ENCODE assay signal across 8 cellular contexts in the genomic region with DNA sequence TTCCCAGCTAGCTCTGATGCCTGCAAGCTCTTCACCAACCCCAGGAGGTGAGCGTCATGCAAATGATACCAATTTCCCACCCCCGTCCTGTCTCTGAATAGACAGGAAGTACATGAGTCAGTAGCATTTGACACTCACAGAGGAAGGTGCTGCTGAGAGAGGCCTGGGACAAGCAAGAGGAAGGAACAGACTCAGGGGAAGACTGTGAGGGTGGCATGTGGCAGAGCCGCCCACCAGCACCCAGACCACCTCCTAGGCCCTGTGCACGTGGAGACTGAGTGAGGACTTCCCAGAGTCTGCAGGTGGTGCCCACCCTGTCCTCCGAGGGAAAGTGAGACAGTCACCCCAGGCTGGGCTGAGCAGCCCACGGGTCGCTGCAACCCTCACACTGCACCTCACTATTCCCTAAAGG.
DNase-seq lines count a peak whose midpoint lies in the region; ATAC-seq and TF ChIP-seq lines count a peak whose summit lies in the region.

No MANE protein-coding gene starts in this region.

- H3K27me3 ChIP-seq in Loucy (ENCODE audit: insufficient read depth, low read length, poor library complexity, severe bottlenecking) (no peaks in the 10 kb centered on the region), iPS DF 6.9 (ENCODE audit: control insufficient read depth, insufficient read depth, low read length) (no peaks in the 10 kb centered on the region)

- H3K4me3 ChIP-seq in Loucy (ENCODE audit: low read length, poor library complexity, severe bottlenecking) (peak overlapping the region; percentile 9), iPS DF 6.9 (ENCODE audit: low read length) (no peak overlapping the region)

- H3K36me3 Mint-ChIP-seq in stimulated activated effector memory CD8-positive, alpha-beta T cell treated with anti-CD3 and anti-CD28 coated beads, Interleukin-12 subunit alpha, Interleukin-12 subunit beta, amount 100 ng/mL, for 72 hours: no peaks in the 10 kb centered on the region

- no peak for TF ChIP-seq CTCF in Loucy (conservative IDR thresholded peaks at IDR 0.05; ENCODE audit: low read length)

- no peaks in the 10 kb centered on the region for H4K20me1 ChIP-seq in Loucy (ENCODE audit: insufficient read depth, low read length, poor library complexity, severe bottlenecking)

- H3K9me3 Mint-ChIP-seq in stimulated activated effector memory CD8-positive, alpha-beta T cell treated with anti-CD3 and anti-CD28 coated beads, Interleukin-12 subunit alpha, Interleukin-12 subunit beta, amount 100 ng/mL, for 72 hours: peaks cover 4% of the 10 kb centered on the region

- H3K9me2 ChIP-seq in Loucy (replicated peaks; ENCODE audit: low read depth, low read length): no peaks in the 10 kb centered on the region

- WGBS in iPS DF 6.9 (ENCODE audit: insufficient coverage, insufficient read length): no CpG with 5 or more reads among the region's 7 CpGs

- H3K4me3 Mint-ChIP-seq in stimulated activated effector memory CD8-positive, alpha-beta T cell treated with anti-CD3 and anti-CD28 coated beads, Interleukin-12 subunit alpha, Interleukin-12 subunit beta, amount 100 ng/mL, for 72 hours: no peak overlapping the region

- TF ChIP-seq POLR2A in GM15510 (IDR thresholded peaks at IDR 0.05; ENCODE audit: borderline replicate concordance, extremely low read depth, insufficient read length): peak; percentile 61

- H3K9me3 ChIP-seq in Loucy (ENCODE audit: insufficient read depth, low read depth, low read length): no peaks in the 10 kb centered on the region
- no peaks in the 10 kb centered on the region for H3K9me3 ChIP-seq in iPS DF 6.9 (ENCODE audit: control insufficient read depth, insufficient read depth, low read length)

- H3K27ac ChIP-seq in iPS DF 6.9 (ENCODE audit: low read length): no peak overlapping the region

- DNase-seq in activated CD8-positive, alpha-beta memory T cell treated with anti-CD3 and anti-CD28 coated beads for 4 hours (ENCODE audit: low read depth in 2 of 2): peak; percentile 27 to 36
- DNase-seq in iPS DF 6.9 (ENCODE audit: low read depth, low spot score): peak; percentile 5
- DNase-seq in stimulated activated effector memory CD8-positive, alpha-beta T cell treated with anti-CD3 and anti-CD28 coated beads, Interleukin-12 subunit alpha, Interleukin-12 subunit beta, amount 100 ng/mL, for 72 hours (ENCODE audit: low spot score in 2 of 2): peak; percentile 31 to 56
- no peak for DNase-seq in NCI-H1436 treated with DMSO at 0.1 percent for 48 hours (lab: John Stamatoyannopoulos, UW)
- no peak for DNase-seq in NCI-H510A treated with DMSO at 0.1 percent for 48 hours (lab: John Stamatoyannopoulos, UW)

- no peaks in the 10 kb centered on the region for H3K79me2 ChIP-seq in Loucy (ENCODE audit: insufficient read depth, low read length)

- no peaks in the 10 kb centered on the region for H3K36me3 ChIP-seq in Loucy (ENCODE audit: insufficient read depth, low read length)
- no peaks in the 10 kb centered on the region for H3K36me3 ChIP-seq in iPS DF 6.9 (ENCODE audit: control insufficient read depth, insufficient read depth, low read length)

- H3F3A ChIP-seq in Loucy (ENCODE audit: low read depth): no peaks in the 10 kb centered on the region

- H3K27ac Mint-ChIP-seq in stimulated activated effector memory CD8-positive, alpha-beta T cell treated with anti-CD3 and anti-CD28 coated beads, Interleukin-12 subunit alpha, Interleukin-12 subunit beta, amount 100 ng/mL, for 72 hours: peak overlapping the region; percentile 29

- H3K9ac ChIP-seq in Loucy (ENCODE audit: low read depth, low read length, poor library complexity, severe bottlenecking): peak overlapping the region; percentile 43

- peak; percentile 96 for ATAC-seq in GM21786 (IDR thresholded peaks at IDR 0.05; ENCODE audit: unreplicated experiment)
- ATAC-seq in stimulated activated effector memory CD8-positive, alpha-beta T cell treated with anti-CD3 and anti-CD28 coated beads, Interleukin-12 subunit alpha, Interleukin-12 subunit beta, amount 100 ng/mL, for 72 hours: peak; percentile 99

- peaks cover 14% of the 10 kb centered on the region for H3K4me1 ChIP-seq in Loucy (ENCODE audit: insufficient read depth, low read length, poor library complexity, severe bottlenecking)
- no peaks in the 10 kb centered on the region; the same call in 1 of the 2 replicates for H3K4me1 ChIP-seq in iPS DF 6.9 (ENCODE audit: control insufficient read depth, insufficient read depth, low read length)

- H2AFZ ChIP-seq in Loucy (ENCODE audit: low read length): peak overlapping the region; percentile 64

- H3K4me1 Mint-ChIP-seq in stimulated activated effector memory CD8-positive, alpha-beta T cell treated with anti-CD3 and anti-CD28 coated beads, Interleukin-12 subunit alpha, Interleukin-12 subunit beta, amount 100 ng/mL, for 72 hours: peaks cover 27% of the 10 kb centered on the region

- H3K4me2 ChIP-seq in Loucy (ENCODE audit: low read depth, low read length, poor library complexity, severe bottlenecking): peak overlapping the region; percentile 24

Comparison
In these comparisons a context has a peak if more than half of its experiments do, and no peak if none do; other contexts are left out.
1. DNase-seq: peak in activated CD8-positive, alpha-beta memory T cell treated with anti-CD3 and anti-CD28 coated beads for 4 hours (2 of 2), iPS DF 6.9 (single experiment) and stimulated activated effector memory CD8-positive, alpha-beta T cell treated with anti-CD3 and anti-CD28 coated beads, Interleukin-12 subunit alpha, Interleukin-12 subunit beta, amount 100 ng/mL, for 72 hours (2 of 2); none in NCI-H1436 treated with DMSO at 0.1 percent for 48 hours (single experiment) and NCI-H510A treated with DMSO at 0.1 percent for 48 hours (single experiment).